In genomic region chr11:133835258-133836075, GRCh38 we compare ENCODE assay signal across 8 cellular contexts. TPM values are rescaled to one million over a fixed set of nuclear protein-coding genes. Genes with fewer than 3 reads are reported as not detected.
DNase-seq lines count a peak whose midpoint lies in the region; ATAC-seq, FAIRE-seq and TF ChIP-seq lines count a peak whose summit lies in the region.

No MANE protein-coding gene starts in this region.

- no peak for TF ChIP-seq EP300 in GM12878 (IDR thresholded peaks at IDR 0.05; ENCODE audit: borderline replicate concordance in 1 of 2, control insufficient read depth in 1 of 2, low read depth in 2 of 2, low read length in 2 of 2)

- H3K36me3 ChIP-seq in GM12878 (ENCODE audit: control insufficient read depth in 2 of 2, insufficient read depth in 2 of 2, low read length in 1 of 2) (no peaks in the 10 kb centered on the region), keratinocyte (ENCODE audit: control insufficient read depth in 2 of 2, extremely low read depth in 1 of 2, insufficient read depth in 2 of 2, low read length in 2 of 2) (no peaks in the 10 kb centered on the region)

- DNase-seq in activated CD4-positive, alpha-beta T cell treated with anti-CD3 and anti-CD28 coated beads for 24 hours (ENCODE audit: low read depth in 2 of 2), result peak; percentile 8 to 23
- no peak for DNase-seq in activated CD4-positive, alpha-beta T cell treated with anti-CD3 and anti-CD28 coated beads for 1 hour
- peak; percentile 71 for DNase-seq in NCI-H748 (lab: John Stamatoyannopoulos, UW; ENCODE audit: unreplicated experiment)
- DNase-seq in GM12878 (ENCODE audit: low read depth, low spot score), result peak; percentile 23
- peak; percentile 17 for DNase-seq in keratinocyte (ENCODE audit: low read depth, low spot score)
- peak in 1 of 2 donors; percentile 70 for DNase-seq in stimulated activated effector memory CD8-positive, alpha-beta T cell treated with anti-CD3 and anti-CD28 coated beads, Interleukin-12 subunit alpha, Interleukin-12 subunit beta, amount 100 ng/mL, for 72 hours (ENCODE audit: low spot score in 2 of 2)

- ATAC-seq in GM19455 (IDR thresholded peaks at IDR 0.05; ENCODE audit: unreplicated experiment), result peak; percentile 75
- ATAC-seq in HG03442 (IDR thresholded peaks at IDR 0.05; ENCODE audit: unreplicated experiment), result peak; percentile 90
- peak; percentile 96 for ATAC-seq in GM12878
- peak; percentile 79 for ATAC-seq in stimulated activated effector memory CD8-positive, alpha-beta T cell treated with anti-CD3 and anti-CD28 coated beads, Interleukin-12 subunit alpha, Interleukin-12 subunit beta, amount 100 ng/mL, for 72 hours

- H4K20me1 ChIP-seq in GM12878 (ENCODE audit: control insufficient read depth, insufficient read depth) (no peaks in the 10 kb centered on the region), keratinocyte (ENCODE audit: control insufficient read depth, extremely low read depth, insufficient read depth, low read length) (no peaks in the 10 kb centered on the region)

- POLR2A ChIA-PET in GM12878 (lab: Charles Lee), result no interaction called here

- TF ChIP-seq CTCF in GM12878 (IDR thresholded peaks at IDR 0.05 in 2 of 3, conservative IDR thresholded peaks at IDR 0.05 in 1 of 3; ENCODE audit: control insufficient read depth in 2 of 3, extremely low read depth in 1 of 3, insufficient read depth in 1 of 3, low read depth in 3 of 3, low read length in 3 of 3) (peak; percentile 59 to 75 (median 61); a peak in 5 of 6 replicates), keratinocyte (optimal IDR thresholded peaks at IDR 0.05 in 1 of 3, IDR thresholded peaks at IDR 0.05 in 1 of 3, conservative IDR thresholded peaks at IDR 0.05 in 1 of 3; ENCODE audit: extremely low read depth in 1 of 3, insufficient read depth in 2 of 3, low read length in 3 of 3) (peak; percentile 68 to 83 (median 79))

- H3K27ac ChIP-seq in GM12878 (ENCODE audit: control insufficient read depth, insufficient read depth) (no peak overlapping the region), keratinocyte (ENCODE audit: control insufficient read depth, insufficient read depth, low read length) (no peak overlapping the region)

- H3K27ac Mint-ChIP-seq in stimulated activated effector memory CD8-positive, alpha-beta T cell treated with anti-CD3 and anti-CD28 coated beads, Interleukin-12 subunit alpha, Interleukin-12 subunit beta, amount 100 ng/mL, for 72 hours, result peak overlapping the region; percentile 43

- no peak overlapping the region for H3K4me3 Mint-ChIP-seq in stimulated activated effector memory CD8-positive, alpha-beta T cell treated with anti-CD3 and anti-CD28 coated beads, Interleukin-12 subunit alpha, Interleukin-12 subunit beta, amount 100 ng/mL, for 72 hours

- BruUV-seq in GM12878 (replicated peaks; lab: Mats Ljungman, UMichigan), result no TSS peak

- WGBS in GM12878 (ENCODE audit: insufficient coverage, insufficient replicate concordance, low lambda C conversion rate, missing lambda C conversion rate), result 23% methylated on average over 15 of the region's 15 CpGs

- H3K79me2 ChIP-seq in GM12878 (ENCODE audit: control insufficient read depth, insufficient read depth, low read length), result no peaks in the 10 kb centered on the region
- no peaks in the 10 kb centered on the region for H3K79me2 ChIP-seq in keratinocyte (ENCODE audit: control insufficient read depth, insufficient read depth, low read length)

- H2AFZ ChIP-seq in GM12878 (ENCODE audit: control insufficient read depth, low read depth, low read length), result no peak overlapping the region
- no peak overlapping the region for H2AFZ ChIP-seq in keratinocyte (ENCODE audit: control insufficient read depth, low read length)

- H3K9ac ChIP-seq in GM12878 (ENCODE audit: control insufficient read depth, insufficient read depth, low read length) (no peak overlapping the region), keratinocyte (ENCODE audit: control insufficient read depth, extremely low read depth, insufficient read depth, low read length) (no peak overlapping the region)

- no peaks in the 10 kb centered on the region for H3K9me1 ChIP-seq in keratinocyte (ENCODE audit: control insufficient read depth, extremely low read depth, insufficient read depth, low read length)

- H3K4me1 ChIP-seq in GM12878 (ENCODE audit: control insufficient read depth, insufficient read depth, low read length) (no peaks in the 10 kb centered on the region), keratinocyte (ENCODE audit: control insufficient read depth, extremely low read depth, insufficient read depth, low read length) (no peaks in the 10 kb centered on the region)

- SMC1A ChIA-PET in GM12878 (lab: Charles Lee; ENCODE audit: uncharacterized antibody, unreplicated experiment), result interaction anchor here (0.6 to 1.5 kb wide), 5 partner anchors 19 to 757 kb away, joined by 3 to 9 read pairs (median 5); no protein-coding TSS in a partner anchor

- no peak overlapping the region for H3K4me2 ChIP-seq in GM12878 (ENCODE audit: control insufficient read depth, insufficient read depth)
- no peak overlapping the region for H3K4me2 ChIP-seq in keratinocyte (ENCODE audit: control insufficient read depth, extremely low read depth, insufficient read depth, low read depth, low read length)

- H3K9me3 Mint-ChIP-seq in stimulated activated effector memory CD8-positive, alpha-beta T cell treated with anti-CD3 and anti-CD28 coated beads, Interleukin-12 subunit alpha, Interleukin-12 subunit beta, amount 100 ng/mL, for 72 hours, result no peaks in the 10 kb centered on the region

- CTCF ChIA-PET in GM12878 (lab: Yijun Ruan, JAX), result interaction anchor here (0.7 to 4.8 kb wide), 10 partner anchors 8 to 758 kb away, joined by 3 to 67 read pairs (median 4); partner anchors contain the start of gene SPATA19

- intact Hi-C loops in GM12878 (cut with micrococcal nuclease; ENCODE audit: unreplicated experiment), result loop anchor here (1.0 kb wide), 2 partner anchors 701 to 757 kb away; no protein-coding TSS in a partner anchor

- no peak for TF ChIP-seq POLR2A in GM12878 (IDR thresholded peaks at IDR 0.05; ENCODE audit: low read depth, low read length)

- FAIRE-seq in GM12878 (lab: Jason Lieb, UNC) (peak; percentile 85), keratinocyte (lab: Jason Lieb, UNC) (peak; percentile 36)

- dilution Hi-C loops in keratinocyte (cut with MboI; ENCODE audit: extremely low pct_ligation_motif_present, low sequenced_read_pairs), result no loop called here

- peaks cover 1% of the 10 kb centered on the region; the same call in 2 of the 3 replicates for H3K9me3 ChIP-seq in GM12878 (replicated peaks; ENCODE audit: control insufficient read depth, insufficient read depth, low read length)
- no peaks in the 10 kb centered on the region for H3K9me3 ChIP-seq in keratinocyte (ENCODE audit: control insufficient read depth, low read depth, low read length)

- RAD21 ChIA-PET in GM12878 (lab: Charles Lee; ENCODE audit: unreplicated experiment), result interaction anchor here (1.0 to 1.5 kb wide), 6 partner anchors 14 to 762 kb away, joined by 3 to 19 read pairs (median 4); no protein-coding TSS in a partner anchor

- H3K4me3 ChIP-seq in GM12878 (no peak overlapping the region), keratinocyte (ENCODE audit: control insufficient read depth in 2 of 3, extremely low read depth in 1 of 3, insufficient read depth in 2 of 3, low read depth in 1 of 3, low read length in 3 of 3) (no peak overlapping the region)

- H3K4me1 Mint-ChIP-seq in stimulated activated effector memory CD8-positive, alpha-beta T cell treated with anti-CD3 and anti-CD28 coated beads, Interleukin-12 subunit alpha, Interleukin-12 subunit beta, amount 100 ng/mL, for 72 hours, result peaks cover 17% of the 10 kb centered on the region

- in situ Hi-C loops in GM12878 (cut with MboI), result no loop called here

- TF ChIP-seq RAD21 in GM12878 (IDR thresholded peaks at IDR 0.05; ENCODE audit: insufficient read depth, low read depth, low read length), result peak; percentile 86

- peaks cover 21% of the 10 kb centered on the region for H3K36me3 Mint-ChIP-seq in stimulated activated effector memory CD8-positive, alpha-beta T cell treated with anti-CD3 and anti-CD28 coated beads, Interleukin-12 subunit alpha, Interleukin-12 subunit beta, amount 100 ng/mL, for 72 hours

- H3K27me3 ChIP-seq in GM12878 (replicated peaks in 1 of 2; ENCODE audit: control insufficient read depth in 2 of 2, insufficient read depth in 2 of 2, low read length in 1 of 2) (no peaks in the 10 kb centered on the region; a peak in 1 of 4 replicates), keratinocyte (ENCODE audit: control insufficient read depth, extremely low read depth, insufficient read depth, low read length) (no peaks in the 10 kb centered on the region)

TF ChIP-seq in GM12878, 131 proteins besides CTCF, POLR2A, EP300 and RAD21:
- TF ChIP-seq CREB1 (IDR thresholded peaks at IDR 0.05; ENCODE audit: low read depth) (no peak), SMC3 (IDR thresholded peaks at IDR 0.05; ENCODE audit: borderline replicate concordance, low read length) (peak; percentile 67; the same call in 1 of the 2 replicates), IRF4 (IDR thresholded peaks at IDR 0.05; ENCODE audit: low read depth, low read length) (0 out of 2 replicates have a peak, but pooled peaks have one; percentile 70), RUNX3 (IDR thresholded peaks at IDR 0.05; ENCODE audit: low read length) (peak; percentile 71)
TF ChIP-seq in GM12878: peak in this region for 3.

RNA-seq across cellular contexts. Expression of gene SPATA19, which starts 9.8 kb away (rescaled TPM):
- total RNA-seq in GM12878 (2013; cell fraction: nucleolus; rRNA removed), result not detected in 2 replicates
- total RNA-seq in GM12878 (2014; rRNA removed), result not detected in 2 replicates
- not detected in 2 replicates for total RNA-seq in GM12878 (2014; rRNA removed; fragmentation: Illumina TruSeq; extraction: Trizol)
- not detected in 2 replicates for total RNA-seq in GM12878 (2021)
- polyA plus RNA-seq in GM12878 (2011; ENCODE audit: low read depth), result not detected
- polyA plus RNA-seq in GM12878 (2011; rRNA removed), result not detected in 2 replicates
- polyA plus RNA-seq in GM12878 (2011; cell fraction: cytosol; rRNA removed), result not detected in 2 replicates
- not detected in 2 replicates for polyA plus RNA-seq in GM12878 (2011; cell fraction: nucleus; rRNA removed)
- not detected in 2 replicates for polyA plus RNA-seq in GM12878 (2012)
- polyA plus RNA-seq in GM12878 (2014; fragmentation: Illumina TruSeq; extraction: Trizol), result not detected in 2 replicates
- not detected for polyA plus RNA-seq in GM12878 (2014; fragmentation: Nextera tagmentation; extraction: Ambion mirVana)
- polyA plus RNA-seq in GM12878 (2014; rRNA removed), result not detected in 2 replicates
- not detected for polyA plus RNA-seq in GM12878 (2016; fragmentation: Nextera tagmentation; extraction: Ambion mirVana)
- polyA minus RNA-seq in GM12878 (2011; rRNA and poly(A)+ RNA removed), result not detected in 2 replicates
- polyA minus RNA-seq in GM12878 (2011; cell fraction: cytosol; rRNA and poly(A)+ RNA removed), result not detected in 2 replicates
- not detected in 2 replicates for polyA minus RNA-seq in GM12878 (2011; cell fraction: nucleus; rRNA and poly(A)+ RNA removed)
- polyA plus RNA-seq in keratinocyte, result 0.26 to 0.58 TPM (median 0.33 TPM) in 3 replicates
- polyA plus RNA-seq in keratinocyte (2011; ENCODE audit: low read depth), result not detected
- polyA plus RNA-seq in keratinocyte (2011; cell fraction: cytosol; rRNA removed), result 0.41 and 0.43 TPM in 2 replicates
- polyA plus RNA-seq in keratinocyte (2011; cell fraction: nucleus; rRNA removed), result 0.15 and 0.51 TPM in 2 replicates
- polyA plus RNA-seq in keratinocyte (2012; ENCODE audit: low replicate concordance), result 0.28 TPM in 1 of 2 replicates, not detected in the other
- not detected in 3 replicates for polyA minus RNA-seq in keratinocyte
- polyA minus RNA-seq in keratinocyte (2011; cell fraction: cytosol; rRNA and poly(A)+ RNA removed), result not detected
- polyA minus RNA-seq in keratinocyte (2011; cell fraction: nucleus; rRNA and poly(A)+ RNA removed), result not detected in 2 replicates
